Comparison of ENCODE assay signal across 1 cellular context in genomic region chr16:86505185-86505898, GRCh38.
TF ChIP-seq lines count a peak whose summit lies in the region.

No MANE protein-coding gene starts in this region.

TF ChIP-seq in IMR-90, 13 proteins besides CTCF, POLR2A, EP300 and RAD21:
- TF ChIP-seq RFX5 (IDR thresholded peaks at IDR 0.05; ENCODE audit: low read depth, low read length) = no peak
- TF ChIP-seq CHD1 (IDR thresholded peaks at IDR 0.05; ENCODE audit: low read depth, low read length) = peak; percentile 41; the same call in 1 of the 2 replicates
- TF ChIP-seq USF2 (IDR thresholded peaks at IDR 0.05; ENCODE audit: low read depth, low read length) = no peak
- no peak for TF ChIP-seq CEBPB (IDR thresholded peaks at IDR 0.05; ENCODE audit: low read depth, low read length)
- TF ChIP-seq BHLHE40 (IDR thresholded peaks at IDR 0.05; ENCODE audit: low read depth, low read length) = peak; percentile 55
- TF ChIP-seq RCOR1 (IDR thresholded peaks at IDR 0.05; ENCODE audit: insufficient replicate concordance, low read length) = no peak
